8 cellular contexts compared by ENCODE assay signal in genomic region chr15:41904487-41905359, GRCh38.
DNase-seq lines count a peak whose midpoint lies in the region; ATAC-seq, FAIRE-seq and TF ChIP-seq lines count a peak whose summit lies in the region.

No MANE protein-coding gene starts in this region.

- intact Hi-C loops in posterior cingulate gyrus (cut with DNase I) = loop anchor here (5.0 kb wide), 1 partner anchor 132 kb away; the partner anchor contains the start of gene MAPKBP1

- no peak overlapping the region for H3K9ac ChIP-seq in KMS-11
- H3K9ac ChIP-seq in SK-N-MC (ENCODE audit: insufficient read length) = no peak overlapping the region

- H3K4me3 ChIP-seq in GM12865 (ENCODE audit: low read depth, low read length) = no peak overlapping the region
- no peak overlapping the region for H3K4me3 ChIP-seq in KMS-11 (IDR thresholded peaks at IDR 0.05; ENCODE audit: insufficient read depth, low read depth, low read length)
- no peak overlapping the region for H3K4me3 ChIP-seq in SK-N-MC

- no peak overlapping the region for H3K27ac ChIP-seq in KMS-11
- H3K27ac ChIP-seq in SK-N-MC = no peak overlapping the region

- H4K20me1 ChIP-seq in KMS-11 (ENCODE audit: insufficient read depth) = no peaks in the 10 kb centered on the region

- peak; percentile 83 for TF ChIP-seq CTCF in GM12865 (IDR thresholded peaks at IDR 0.05; ENCODE audit: insufficient read depth, low read depth, low read length, missing control alignments)
- peak; percentile 89 for TF ChIP-seq CTCF in KMS-11 (conservative IDR thresholded peaks at IDR 0.05; ENCODE audit: low read depth, low read length)

- H3K79me2 ChIP-seq in KMS-11 (ENCODE audit: insufficient read depth, low read depth) = no peaks in the 10 kb centered on the region

- peaks cover 7% of the 10 kb centered on the region for H3K4me1 ChIP-seq in KMS-11 (ENCODE audit: low read depth, poor library complexity, severe bottlenecking)

- peak; percentile 72 for DNase-seq in GM12865 (ENCODE audit: low read depth)
- peak; percentile 20 for DNase-seq in SK-N-MC (ENCODE audit: low read depth, low spot score)
- peak; percentile 69 for DNase-seq in activated naive CD4-positive, alpha-beta T cell treated with Interleukin-2 at 50 U/mL for 16 hours
- DNase-seq in globus pallidus (ENCODE audit: low spot score) = peak; percentile 53
- peak in 8 of 10 donors; percentile 27 to 94 (median 68) for DNase-seq in posterior cingulate gyrus
- DNase-seq in urothelium cell line (ENCODE audit: low spot score) = peak; percentile 78

- H3K27me3 ChIP-seq in KMS-11 (ENCODE audit: insufficient read depth, low read depth) = no peaks in the 10 kb centered on the region

- no peak overlapping the region for H3K4me2 ChIP-seq in KMS-11

- no peak for ATAC-seq in GM19023 (IDR thresholded peaks at IDR 0.05; ENCODE audit: unreplicated experiment)

- peak; percentile 83 for FAIRE-seq in urothelium cell line (lab: Jason Lieb, UNC)

- H3K9me3 ChIP-seq in SK-N-MC (ENCODE audit: low read depth, low read length) = no peaks in the 10 kb centered on the region

- H3K36me3 ChIP-seq in KMS-11 (ENCODE audit: insufficient read depth) = no peaks in the 10 kb centered on the region
- no peaks in the 10 kb centered on the region for H3K36me3 ChIP-seq in SK-N-MC (ENCODE audit: insufficient read depth, low read length)

- no peak overlapping the region for H2AFZ ChIP-seq in KMS-11 (ENCODE audit: low read depth)

Comparison
In these comparisons a context has a peak if more than half of its experiments do, and no peak if none do; other contexts are left out.
1. DNase-seq: peak in every context shown above with its lines; median percentile 78 in urothelium cell line; 72 in GM12865; 69 in activated naive CD4-positive, alpha-beta T cell treated with Interleukin-2 at 50 U/mL for 16 hours; 68 in posterior cingulate gyrus; 53 in globus pallidus; 20 in SK-N-MC.